Comparison of ENCODE assay signal across 31 cellular contexts in genomic region chr1:70495370-70495769, GRCh38.
"Had no signal": no experiment of that assay in that cellular context is flagged by ENCODE, and none has a peak within 500 bp of the region (broad histone marks: within the 10 kb centered on the region; RNA-seq: fewer than 3 reads in every experiment).

No MANE protein-coding gene starts in this region.

- H3K9me3 ChIP-seq: colonic mucosa had no signal

- DNase-seq: activated CD4-positive, alpha-beta memory T cell treated with anti-CD3 and anti-CD28 coated beads, Interleukin-2, amount 10 ng/mL, durations not matched to agents 7 days and 5 days; activated CD4-positive, alpha-beta T cell treated with anti-CD3 and anti-CD28 coated beads for 1 hour; activated CD4-positive, alpha-beta T cell treated with anti-CD3 and anti-CD28 coated beads for 48 hours; activated CD4-positive, CD25-positive, alpha-beta regulatory T cell; activated CD8-positive, alpha-beta memory T cell treated with anti-CD3 and anti-CD28 coated beads for 24 hours; activated CD8-positive, alpha-beta memory T cell treated with anti-CD3 and anti-CD28 coated beads, Interleukin-2, amount 10 ng/mL, durations not matched to agents 7 days and 5 days; activated CD8-positive, alpha-beta memory T cell treated with anti-CD3 and anti-CD28 coated beads, Interleukin-2, amount 50 U/mL, for 48 hours; activated effector memory CD4-positive, alpha-beta T cell treated with Interleukin-2 at 50 U/mL for 16 hours; activated naive CD4-positive, alpha-beta T cell; activated naive CD4-positive, alpha-beta T cell treated with anti-CD3 and anti-CD28 coated beads, Interleukin-2, amount 50 U/mL, for 16 hours; activated naive CD8-positive, alpha-beta T cell treated with anti-CD3 and anti-CD28 coated beads for 36 hours; activated T-cell treated with anti-CD3 and anti-CD28 coated beads, Interleukin-2, amount 50 U/mL, for 48 hours; amniotic stem cell; aorta; colonic mucosa; NCI-H1694; NCI-H1930; NCI-H226; NCI-H446 treated with DMSO at 0.1 percent for 48 hours; NCI-H524; PC-9; SW 1271; T-helper 1 cell; T-helper 2 cell; T-helper 9 cell; WERI-Rb-1 had no signal

- H3K27ac ChIP-seq: cardiac muscle cell, colonic mucosa, PC-9, RWPE1, WERI-Rb-1 had no signal

- FAIRE-seq: K562, RCC 7860 had no signal

- H3K27me3 ChIP-seq: cardiac muscle cell, colonic mucosa had no signal

- H3K36me3 ChIP-seq: cardiac muscle cell, colonic mucosa, WERI-Rb-1 had no signal

- ATAC-seq: activated CD8-positive, alpha-beta memory T cell treated with anti-CD3 and anti-CD28 coated beads, Interleukin-2, amount 10 ng/mL, durations not matched to agents 7 days and 5 days; Right ventricle myocardium inferior had no signal

- H3K4me1 ChIP-seq: colonic mucosa had no signal

- H3K4me3 ChIP-seq: cardiac muscle cell, colonic mucosa, K562, PC-9 had no signal
